Comparison of ENCODE assay signal across 21 cellular contexts in genomic region chr17:63163158-63163520, GRCh38.
DNase-seq lines count a peak whose midpoint lies in the region; ATAC-seq, FAIRE-seq and TF ChIP-seq lines count a peak whose summit lies in the region.
"Had no signal": no experiment of that assay in that cellular context is flagged by ENCODE, and none has a peak within 500 bp of the region (broad histone marks: within the 10 kb centered on the region; RNA-seq: fewer than 3 reads in every experiment).

No MANE protein-coding gene starts in this region.

- CTCF ChIA-PET in A549 (lab: Yijun Ruan, JAX) (interaction anchor here (0.6 to 1.4 kb wide), 4 partner anchors 9 to 158 kb away, joined by 3 to 5 read pairs (median 3); no protein-coding TSS in a partner anchor), endothelial cell of umbilical vein (lab: Charles Lee) (interaction anchor here (0.6 to 1.8 kb wide), 8 partner anchors 9 to 244 kb away, joined by 3 to 5 read pairs (median 4); no protein-coding TSS in a partner anchor)

- H3K27me3 ChIP-seq in astrocyte (ENCODE audit: insufficient read depth, low read length): no peaks in the 10 kb centered on the region
- no peaks in the 10 kb centered on the region for H3K27me3 ChIP-seq in endothelial cell of umbilical vein (ENCODE audit: control insufficient read depth in 2 of 2, insufficient read depth in 2 of 2, low read length in 2 of 2)
- no peaks in the 10 kb centered on the region for H3K27me3 ChIP-seq in small intestine (ENCODE audit: control insufficient read depth in 2 of 2, insufficient read depth in 2 of 2, low read length in 2 of 2)
- H3K27me3 ChIP-seq in heart left ventricle: no peaks in the 10 kb centered on the region
- H3K27me3 ChIP-seq: BE2C, BLaER1 had no signal

- ATAC-seq in A549 (no peak), HG03039 (IDR thresholded peaks at IDR 0.05; ENCODE audit: unreplicated experiment) (no peak), heart left ventricle (no peak)

- H3K27ac ChIP-seq in A549: no peak overlapping the region
- no peak overlapping the region for H3K27ac ChIP-seq in astrocyte (ENCODE audit: low read depth, low read length)
- peak overlapping the region; percentile 0 for H3K27ac ChIP-seq in endothelial cell of umbilical vein (ENCODE audit: insufficient read depth, low read depth, low read length)
- H3K27ac ChIP-seq in small intestine (ENCODE audit: low read depth in 1 of 2, low read length in 1 of 2): no peak overlapping the region
- H3K27ac ChIP-seq in heart left ventricle: no peak overlapping the region
- H3K27ac ChIP-seq: 22Rv1, BLaER1 had no signal

- H3K4me1 ChIP-seq in A549 (no peaks in the 10 kb centered on the region), astrocyte (ENCODE audit: insufficient read depth, low read length) (peaks cover 5% of the 10 kb centered on the region), endothelial cell of umbilical vein (ENCODE audit: control insufficient read depth, extremely low read depth, insufficient read depth, low read length) (peaks cover 16% of the 10 kb centered on the region), small intestine (ENCODE audit: control insufficient read depth in 2 of 2, insufficient read depth in 1 of 2, low read depth in 1 of 2, low read length in 1 of 2) (no peaks in the 10 kb centered on the region), heart left ventricle (no peaks in the 10 kb centered on the region)
- H3K4me1 ChIP-seq: BE2C, BLaER1, Caco-2 had no signal

- TF ChIP-seq CTCF in A549 (IDR thresholded peaks at IDR 0.05) (no peak), astrocyte (IDR thresholded peaks at IDR 0.05; ENCODE audit: insufficient read depth, low read depth, low read length) (no peak), endothelial cell of umbilical vein (IDR thresholded peaks at IDR 0.05; ENCODE audit: extremely low read depth in 1 of 2, insufficient read depth in 1 of 2, low read depth in 1 of 2, low read length in 2 of 2) (no peak), heart left ventricle (IDR thresholded peaks at IDR 0.05) (no peak)

- no peak overlapping the region for H3K27ac Mint-ChIP-seq in astrocyte (ENCODE audit: unreplicated experiment)
- H3K27ac Mint-ChIP-seq: CD14-positive monocyte; CD4-positive, alpha-beta memory T cell; CD4-positive, CD25-positive, alpha-beta regulatory T cell had no signal

- peaks cover 1% of the 10 kb centered on the region for H3K4me1 Mint-ChIP-seq in astrocyte (ENCODE audit: low read depth, unreplicated experiment)
- H3K4me1 Mint-ChIP-seq: CD4-positive, alpha-beta memory T cell; CD4-positive, CD25-positive, alpha-beta regulatory T cell had no signal

- no peak overlapping the region for H3K4me3 ChIP-seq in A549
- no peak overlapping the region for H3K4me3 ChIP-seq in astrocyte (ENCODE audit: insufficient read depth, low read depth, low read length)
- no peak overlapping the region for H3K4me3 ChIP-seq in endothelial cell of umbilical vein (replicated peaks in 1 of 3; ENCODE audit: insufficient read depth in 1 of 3, low read depth in 1 of 3, low read length in 3 of 3)
- no peak overlapping the region for H3K4me3 ChIP-seq in small intestine (ENCODE audit: low read depth in 1 of 2, low read length in 2 of 2)
- H3K4me3 ChIP-seq in heart left ventricle: no peak overlapping the region
- H3K4me3 ChIP-seq: BLaER1 had no signal

- H4K20me1 ChIP-seq in astrocyte (ENCODE audit: insufficient read depth, low read length) (peaks cover 49% of the 10 kb centered on the region), endothelial cell of umbilical vein (replicated peaks; ENCODE audit: control insufficient read depth, extremely low read depth, insufficient read depth, low read length) (no peaks in the 10 kb centered on the region)
- H4K20me1 ChIP-seq: BLaER1 had no signal

- H3K9ac ChIP-seq in astrocyte (ENCODE audit: low read length): no peak overlapping the region
- no peak overlapping the region for H3K9ac ChIP-seq in endothelial cell of umbilical vein (replicated peaks; ENCODE audit: extremely low read depth, insufficient read depth, low read length)
- H3K9ac ChIP-seq: BLaER1 had no signal

- dilution Hi-C loops in endothelial cell of umbilical vein (cut with MboI; ENCODE audit: extremely low pct_ligation_motif_present, low sequenced_read_pairs): no loop called here

- no peak for TF ChIP-seq RAD21 in A549 (conservative IDR thresholded peaks at IDR 0.05 in 1 of 2, IDR thresholded peaks at IDR 0.05 in 1 of 2)

- peaks cover 5% of the 10 kb centered on the region for H3K36me3 Mint-ChIP-seq in astrocyte (ENCODE audit: low read depth, unreplicated experiment)
- H3K36me3 Mint-ChIP-seq: CD14-positive monocyte; CD4-positive, alpha-beta memory T cell had no signal

- WGBS in A549 (ENCODE audit: missing lambda C conversion rate): 91% methylated on average over 1 of the region's 1 CpG
- 69 to 89% (median 88%) methylated on average over 1 of the region's 1 CpG for WGBS in small intestine, 3 donors
- 49 to 76% (median 67%) methylated on average over 1 of the region's 1 CpG for WGBS in heart left ventricle, 4 donors

- H3K4me2 ChIP-seq in A549: no peak overlapping the region
- H3K4me2 ChIP-seq in astrocyte (ENCODE audit: low read length): no peak overlapping the region
- H3K4me2 ChIP-seq in endothelial cell of umbilical vein (ENCODE audit: insufficient read depth, low read length): peak overlapping the region; percentile 2
- H3K4me2 ChIP-seq: BLaER1 had no signal

- no peak overlapping the region for H2AFZ ChIP-seq in astrocyte (ENCODE audit: low read depth, low read length)
- no peak overlapping the region for H2AFZ ChIP-seq in endothelial cell of umbilical vein (ENCODE audit: low read depth, low read length)

- no TSS peak for BruUV-seq in endothelial cell of umbilical vein (replicated peaks; lab: Mats Ljungman, UMichigan)

- intact Hi-C loops in endothelial cell of umbilical vein (cut with micrococcal nuclease): no loop called here
- intact Hi-C loops in heart left ventricle (cut with DNase I): no loop called here

- H3K36me3 ChIP-seq in astrocyte (ENCODE audit: insufficient read depth, low read length): peaks cover 3% of the 10 kb centered on the region
- H3K36me3 ChIP-seq in endothelial cell of umbilical vein (ENCODE audit: control insufficient read depth in 2 of 2, extremely low read depth in 1 of 2, insufficient read depth in 2 of 2, low read length in 2 of 2): no peaks in the 10 kb centered on the region
- no peaks in the 10 kb centered on the region for H3K36me3 ChIP-seq in small intestine (ENCODE audit: control insufficient read depth in 2 of 2, insufficient read depth in 2 of 2, low read length in 2 of 2)
- no peaks in the 10 kb centered on the region for H3K36me3 ChIP-seq in heart left ventricle
- H3K36me3 ChIP-seq: BLaER1 had no signal

- TF ChIP-seq EP300 in A549 (IDR thresholded peaks at IDR 0.05): no peak

- POLR2A ChIA-PET in A549 (lab: Yijun Ruan, JAX) (no interaction called here), endothelial cell of umbilical vein (lab: Charles Lee) (no interaction called here)

- TF ChIP-seq POLR2A in A549 (IDR thresholded peaks at IDR 0.05; ENCODE audit: low read length) (no peak), endothelial cell of umbilical vein (IDR thresholded peaks at IDR 0.05; ENCODE audit: low read depth, low read length) (no peak), heart left ventricle (IDR thresholded peaks at IDR 0.05) (no peak)

- H3K9me1 ChIP-seq in endothelial cell of umbilical vein (replicated peaks; ENCODE audit: control insufficient read depth, extremely low read depth, insufficient read depth, low read length): no peaks in the 10 kb centered on the region

- FAIRE-seq in A549 (lab: Jason Lieb, UNC): peak; percentile 78
- FAIRE-seq in astrocyte (lab: Jason Lieb, UNC): no peak
- no peak for FAIRE-seq in endothelial cell of umbilical vein (lab: Jason Lieb, UNC)
- FAIRE-seq in small intestine (lab: Jason Lieb, UNC): no peak
- FAIRE-seq: G401.6, GM12891, GM19239 had no signal

- no peaks in the 10 kb centered on the region for H3K27me3 Mint-ChIP-seq in astrocyte (ENCODE audit: low read depth, unreplicated experiment)
- H3K27me3 Mint-ChIP-seq: CD4-positive, alpha-beta memory T cell had no signal

- H3K9me3 ChIP-seq in A549: no peaks in the 10 kb centered on the region
- H3K9me3 ChIP-seq in astrocyte (ENCODE audit: insufficient read depth, low read depth, low read length): no peaks in the 10 kb centered on the region
- H3K9me3 ChIP-seq in endothelial cell of umbilical vein (replicated peaks; ENCODE audit: control insufficient read depth, insufficient read depth, low read length): no peaks in the 10 kb centered on the region
- H3K9me3 ChIP-seq in small intestine (ENCODE audit: control insufficient read depth, low read depth): no peaks in the 10 kb centered on the region
- no peaks in the 10 kb centered on the region for H3K9me3 ChIP-seq in heart left ventricle
- H3K9me3 ChIP-seq: BE2C, BLaER1, Caco-2 had no signal

- H3K79me2 ChIP-seq in astrocyte (ENCODE audit: insufficient read depth, low read length): peaks cover 63% of the 10 kb centered on the region
- H3K79me2 ChIP-seq in endothelial cell of umbilical vein (ENCODE audit: control insufficient read depth, insufficient read depth, low read length): no peaks in the 10 kb centered on the region

- DNase-seq in A549 (ENCODE audit: low read depth in 1 of 2, low spot score in 1 of 2) (no peak), astrocyte (ENCODE audit: low read depth) (peak; percentile 6), endothelial cell of umbilical vein (ENCODE audit: low read depth, low spot score) (peak; percentile 70), small intestine (no peak), heart left ventricle (no peak)
- DNase-seq: ACHN; BE2C; C1 segment of cervical spinal cord; Caco-2; Calu3; CD4-positive, alpha-beta memory T cell; CD4-positive, CD25-positive, alpha-beta regulatory T cell; DMS79 treated with DMSO at 0.1 percent for 48 hours; GF-D8 had no signal

- no peak overlapping the region for H3K4me3 Mint-ChIP-seq in astrocyte (ENCODE audit: unreplicated experiment)
- H3K4me3 Mint-ChIP-seq: CD14-positive monocyte; CD4-positive, alpha-beta memory T cell; CD4-positive, CD25-positive, alpha-beta regulatory T cell had no signal

- H3K9me3 Mint-ChIP-seq in astrocyte (ENCODE audit: unreplicated experiment): no peaks in the 10 kb centered on the region
- H3K9me3 Mint-ChIP-seq: CD4-positive, alpha-beta memory T cell; CD4-positive, CD25-positive, alpha-beta regulatory T cell had no signal

TF ChIP-seq in A549, 52 proteins besides CTCF, POLR2A, EP300 and RAD21 (continues in another document):
- TF ChIP-seq HOXA7 (CRISPR knock-in tag; IDR thresholded peaks at IDR 0.05) (no peak), KDM5A (IDR thresholded peaks at IDR 0.05) (no peak)

TF ChIP-seq in endothelial cell of umbilical vein, 7 proteins besides CTCF, POLR2A, EP300 and RAD21:
- TF ChIP-seq EZH2 (IDR thresholded peaks at IDR 0.05; ENCODE audit: borderline replicate concordance, low read depth, low read length, severe bottlenecking) (no peak), POLR2AphosphoS5 (IDR thresholded peaks at IDR 0.05; ENCODE audit: insufficient read depth, low read depth, low read length) (no peak)

Comparison
In these comparisons a context has a peak if more than half of its experiments do, and no peak if none do; other contexts are left out.
1. DNase-seq: peak in astrocyte (single experiment) and endothelial cell of umbilical vein (single experiment); none in A549 (0 of 2), small intestine (single experiment) and heart left ventricle (0 of 5).